In genomic region chrX:139862208-139862607, GRCh38 we compare ENCODE assay signal across 24 cellular contexts.
DNase-seq lines count a peak whose midpoint lies in the region; ATAC-seq and TF ChIP-seq lines count a peak whose summit lies in the region.
"Had no signal": no experiment of that assay in that cellular context is flagged by ENCODE, and none has a peak within 500 bp of the region (broad histone marks: within the 10 kb centered on the region; RNA-seq: fewer than 3 reads in every experiment).

No MANE protein-coding gene starts in this region.

- BruUV-seq in PC-3 (replicated peaks; lab: Mats Ljungman, UMichigan): no TSS peak

- H3K4me3 Mint-ChIP-seq in GM23338: no peak overlapping the region
- H3K4me3 Mint-ChIP-seq: activated CD4-positive, alpha-beta T cell treated with anti-CD3 and anti-CD28 coated beads, Interleukin-2, amount 10 ng/mL, durations not matched to agents 24 days and 14 days; activated CD8-positive, alpha-beta memory T cell treated with anti-CD3 and anti-CD28 coated beads, Interleukin-2, amount 10 ng/mL, durations not matched to agents 7 days and 5 days; activated naive CD4-positive, alpha-beta T cell treated with anti-CD3 and anti-CD28 coated beads, Interleukin-2, amount 50 U/mL, for 24 hours; CD8-positive, alpha-beta T cell; nephron progenitor cell; T-helper 1 cell treated with Interleukin-12 subunit alpha and Interleukin-12 subunit beta and Interleukin-4 antibody, amounts not matched to agents 30 μg/mL and 1 μg/mL, for 36 hours had no signal

- H3K9me2 ChIP-seq in GM23338 (ENCODE audit: insufficient read depth) (no peaks in the 10 kb centered on the region), PC-3 (replicated peaks; ENCODE audit: low read length) (no peaks in the 10 kb centered on the region)

- no peaks in the 10 kb centered on the region for H3K9me3 Mint-ChIP-seq in GM23338
- H3K9me3 Mint-ChIP-seq: activated CD4-positive, alpha-beta T cell treated with anti-CD3 and anti-CD28 coated beads, Interleukin-2, amount 10 ng/mL, durations not matched to agents 24 days and 14 days; activated naive CD4-positive, alpha-beta T cell treated with anti-CD3 and anti-CD28 coated beads, Interleukin-2, amount 50 U/mL, for 24 hours; CD8-positive, alpha-beta T cell; T-helper 1 cell treated with Interleukin-12 subunit alpha and Interleukin-12 subunit beta and Interleukin-4 antibody, amounts not matched to agents 30 μg/mL and 1 μg/mL, for 36 hours had no signal

- H3K36me3 Mint-ChIP-seq in GM23338 (ENCODE audit: low read depth): no peaks in the 10 kb centered on the region

- CTCF ChIA-PET in PC-3 (lab: Charles Lee): no interaction called here

- H4K20me1 ChIP-seq in DND-41 (ENCODE audit: insufficient read depth, low read length) (no peaks in the 10 kb centered on the region; the same call in 1 of the 2 replicates), GM23338 (replicated peaks; ENCODE audit: insufficient read depth) (no peaks in the 10 kb centered on the region; the same call in 1 of the 2 replicates), PC-3 (ENCODE audit: low read length) (no peaks in the 10 kb centered on the region)

- H2AFZ ChIP-seq in DND-41 (ENCODE audit: low read depth, low read length) (no peak overlapping the region), GM23338 (no peak overlapping the region), PC-3 (ENCODE audit: low read length) (no peak overlapping the region)
- H2AFZ ChIP-seq: hepatocyte had no signal

- ATAC-seq in DND-41 (ENCODE audit: insufficient read depth, low read depth) (no peak), GM23338 (no peak), PC-3 (no peak), foreskin keratinocyte (no peak)
- ATAC-seq: activated CD8-positive, alpha-beta memory T cell treated with anti-CD3 and anti-CD28 coated beads, Interleukin-2, amount 10 ng/mL, durations not matched to agents 7 days and 5 days; CD8-positive, alpha-beta T cell; left ventricle myocardium superior had no signal

- H3K9me3 ChIP-seq in DND-41 (ENCODE audit: insufficient read depth, low read length, severe bottlenecking): no peaks in the 10 kb centered on the region
- no peaks in the 10 kb centered on the region for H3K9me3 ChIP-seq in PC-3 (ENCODE audit: low read length)
- H3K9me3 ChIP-seq: sigmoid colon had no signal

- no peak overlapping the region for H3K27ac Mint-ChIP-seq in GM23338
- H3K27ac Mint-ChIP-seq: activated CD4-positive, alpha-beta T cell treated with anti-CD3 and anti-CD28 coated beads, Interleukin-2, amount 10 ng/mL, durations not matched to agents 24 days and 14 days; activated CD8-positive, alpha-beta memory T cell treated with anti-CD3 and anti-CD28 coated beads, Interleukin-2, amount 10 ng/mL, durations not matched to agents 7 days and 5 days; activated naive CD4-positive, alpha-beta T cell treated with anti-CD3 and anti-CD28 coated beads, Interleukin-2, amount 50 U/mL, for 24 hours; CD8-positive, alpha-beta T cell; nephron progenitor cell; T-helper 1 cell treated with Interleukin-12 subunit alpha and Interleukin-12 subunit beta and Interleukin-4 antibody, amounts not matched to agents 30 μg/mL and 1 μg/mL, for 36 hours had no signal

- peaks cover 6% of the 10 kb centered on the region for H3K4me1 Mint-ChIP-seq in GM23338
- H3K4me1 Mint-ChIP-seq: activated CD8-positive, alpha-beta memory T cell treated with anti-CD3 and anti-CD28 coated beads, Interleukin-2, amount 10 ng/mL, durations not matched to agents 7 days and 5 days had no signal

- H3K27ac ChIP-seq in DND-41 (ENCODE audit: low read length) (no peak overlapping the region), GM23338 (ENCODE audit: low read depth) (no peak overlapping the region), PC-3 (ENCODE audit: low read length) (no peak overlapping the region), foreskin keratinocyte (no peak overlapping the region)
- H3K27ac ChIP-seq: hepatocyte, sigmoid colon had no signal

- H3K4me2 ChIP-seq in DND-41 (ENCODE audit: insufficient read depth, low read length) (no peak overlapping the region), GM23338 (no peak overlapping the region), PC-3 (ENCODE audit: low read length) (no peak overlapping the region)
- H3K4me2 ChIP-seq: hepatocyte had no signal

- H3K4me1 ChIP-seq in DND-41 (ENCODE audit: insufficient read depth, low read length) (no peaks in the 10 kb centered on the region), GM23338 (ENCODE audit: insufficient read depth) (no peaks in the 10 kb centered on the region), PC-3 (ENCODE audit: insufficient read depth, low read length) (no peaks in the 10 kb centered on the region), foreskin keratinocyte (no peaks in the 10 kb centered on the region)
- H3K4me1 ChIP-seq: sigmoid colon had no signal

- peak; percentile 13 for TF ChIP-seq CTCF in DND-41 (IDR thresholded peaks at IDR 0.05; ENCODE audit: borderline replicate concordance, extremely low read depth, low read length, poor library complexity, severe bottlenecking)
- peak; percentile 39 to 46 for TF ChIP-seq CTCF in GM23338 (conservative IDR thresholded peaks at IDR 0.05; ENCODE audit: low read depth in 2 of 2)
- TF ChIP-seq CTCF in PC-3 (conservative IDR thresholded peaks at IDR 0.05; ENCODE audit: low read depth, low read length): peak; percentile 34; the same call in 1 of the 2 replicates
- peak; percentile 15 for TF ChIP-seq CTCF in foreskin keratinocyte (conservative IDR thresholded peaks at IDR 0.05)

- H3K4me3 ChIP-seq in DND-41 (ENCODE audit: low read depth in 1 of 2, low read length in 2 of 2) (no peak overlapping the region), GM23338 (no peak overlapping the region), PC-3 (ENCODE audit: low read length) (no peak overlapping the region)
- H3K4me3 ChIP-seq: hepatocyte, sigmoid colon had no signal

- H3K36me3 ChIP-seq in DND-41 (ENCODE audit: insufficient read depth, low read length): no peaks in the 10 kb centered on the region
- H3K36me3 ChIP-seq in GM23338 (ENCODE audit: insufficient read depth): no peaks in the 10 kb centered on the region
- H3K36me3 ChIP-seq in PC-3 (ENCODE audit: low read depth, low read length): no peaks in the 10 kb centered on the region
- H3K36me3 ChIP-seq: sigmoid colon had no signal

- POLR2A ChIA-PET in PC-3 (lab: Charles Lee; ENCODE audit: unreplicated experiment): no interaction called here

- H3K79me2 ChIP-seq in DND-41 (ENCODE audit: insufficient read depth, low read length) (no peaks in the 10 kb centered on the region), GM23338 (replicated peaks; ENCODE audit: insufficient read depth) (peaks cover 25% of the 10 kb centered on the region), PC-3 (ENCODE audit: low read length) (no peaks in the 10 kb centered on the region)
- H3K79me2 ChIP-seq: hepatocyte had no signal

- no peak overlapping the region for H3K9ac ChIP-seq in DND-41 (ENCODE audit: low read depth, low read length)
- H3K9ac ChIP-seq in PC-3 (ENCODE audit: low read length): no peak overlapping the region

- no peaks in the 10 kb centered on the region for H3K27me3 ChIP-seq in DND-41 (ENCODE audit: insufficient read depth, low read length, poor library complexity)
- no peaks in the 10 kb centered on the region for H3K27me3 ChIP-seq in GM23338 (ENCODE audit: insufficient read depth)
- no peaks in the 10 kb centered on the region for H3K27me3 ChIP-seq in PC-3 (ENCODE audit: low read length)
- H3K27me3 ChIP-seq in foreskin keratinocyte: no peaks in the 10 kb centered on the region
- H3K27me3 ChIP-seq: hepatocyte, sigmoid colon had no signal

- intact Hi-C loops in PC-3 (cut with micrococcal nuclease): no loop called here

- H3F3A ChIP-seq in GM23338 (replicated peaks; ENCODE audit: low read depth): no peaks in the 10 kb centered on the region
- no peaks in the 10 kb centered on the region for H3F3A ChIP-seq in PC-3 (ENCODE audit: low read length, unreplicated experiment)

- DNase-seq in DND-41 (no peak), GM23338 (ENCODE audit: low spot score) (no peak), PC-3 (no peak), foreskin keratinocyte (no peak), pons (ENCODE audit: low spot score) (no peak), CD1c-positive myeloid dendritic cell (ENCODE audit: extremely low spot score) (no peak), HuH-7 (ENCODE audit: low spot score) (no peak)
- DNase-seq: activated CD4-positive, alpha-beta T cell treated with anti-CD3 and anti-CD28 coated beads, Interleukin-2, amount 10 ng/mL, durations not matched to agents 24 days and 14 days; activated CD8-positive, alpha-beta memory T cell treated with anti-CD3 and anti-CD28 coated beads, Interleukin-2, amount 10 ng/mL, durations not matched to agents 7 days and 5 days; CD8-positive, alpha-beta T cell; foreskin melanocyte; HCEC 1CT; Kasumi-1; left ventricle myocardium superior; NCI-H1092; NCI-H1930; NCI-H345; nephron progenitor cell; SIG-M5; sigmoid colon; stimulated activated CD8-positive, alpha-beta memory T cell treated with anti-CD3 and anti-CD28 coated beads, Interleukin-4, amount 100 ng/mL, for 48 hours had no signal

- peaks cover 2% of the 10 kb centered on the region for H3K27me3 Mint-ChIP-seq in GM23338 (ENCODE audit: insufficient read depth, low read depth, poor library complexity)
- H3K27me3 Mint-ChIP-seq: activated CD4-positive, alpha-beta T cell treated with anti-CD3 and anti-CD28 coated beads, Interleukin-2, amount 10 ng/mL, durations not matched to agents 24 days and 14 days; activated CD8-positive, alpha-beta memory T cell treated with anti-CD3 and anti-CD28 coated beads, Interleukin-2, amount 10 ng/mL, durations not matched to agents 7 days and 5 days; activated naive CD4-positive, alpha-beta T cell treated with anti-CD3 and anti-CD28 coated beads, Interleukin-2, amount 50 U/mL, for 24 hours had no signal

TF ChIP-seq in GM23338, 12 proteins besides CTCF, POLR2A, EP300 and RAD21 (continues in another document):
- no peak for TF ChIP-seq STAT1 (IDR thresholded peaks at IDR 0.05; ENCODE audit: unreplicated experiment)
- no peak for TF ChIP-seq ZNF114 (CRISPR knock-in tag; IDR thresholded peaks at IDR 0.05)
